In the genomic region with DNA sequence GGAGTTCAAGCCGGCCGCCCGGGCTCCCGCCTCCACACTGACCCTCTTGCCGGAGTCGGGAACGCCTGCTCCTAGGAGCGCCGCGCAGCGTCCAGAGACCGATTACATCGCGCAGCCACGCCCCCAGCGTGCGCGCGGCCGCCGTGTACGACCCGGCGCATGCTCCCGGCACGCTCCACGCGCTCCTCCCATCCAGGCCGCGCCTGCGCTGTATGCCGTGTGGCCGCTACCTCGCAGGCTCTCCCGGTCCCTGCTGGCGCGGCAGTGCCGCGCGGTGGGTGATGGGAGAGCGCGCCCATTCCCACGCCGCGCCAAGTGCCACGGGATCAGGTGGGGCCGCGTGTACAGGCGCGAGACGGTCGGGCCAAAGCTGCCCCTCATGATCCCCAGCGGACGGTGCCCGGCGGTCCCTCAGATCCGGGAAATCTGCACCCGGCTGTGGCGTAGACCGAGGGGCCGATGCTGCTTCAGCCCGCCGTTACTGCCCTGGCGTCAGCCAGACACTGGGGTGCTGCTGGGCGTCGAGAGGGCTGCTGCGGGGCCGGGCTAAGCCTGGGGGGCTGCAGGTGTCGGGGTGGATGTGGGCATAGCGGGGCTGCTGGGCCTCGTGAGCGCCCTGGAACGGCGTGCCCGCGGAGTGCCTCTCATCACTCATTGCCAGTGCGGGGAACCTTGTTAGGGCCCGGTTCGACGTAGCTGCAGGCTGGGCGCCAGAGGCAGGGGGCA, we compare ENCODE assay signal across 8 cellular contexts.
DNase-seq lines count a peak whose midpoint lies in the region; ATAC-seq and TF ChIP-seq lines count a peak whose summit lies in the region.

Gene GNB1L, minus strand, starts transcription at position 97 of the 726 bp plus-strand sequence. CDS start 33,519 bp downstream, outside the sequence.
A gene with protein sequence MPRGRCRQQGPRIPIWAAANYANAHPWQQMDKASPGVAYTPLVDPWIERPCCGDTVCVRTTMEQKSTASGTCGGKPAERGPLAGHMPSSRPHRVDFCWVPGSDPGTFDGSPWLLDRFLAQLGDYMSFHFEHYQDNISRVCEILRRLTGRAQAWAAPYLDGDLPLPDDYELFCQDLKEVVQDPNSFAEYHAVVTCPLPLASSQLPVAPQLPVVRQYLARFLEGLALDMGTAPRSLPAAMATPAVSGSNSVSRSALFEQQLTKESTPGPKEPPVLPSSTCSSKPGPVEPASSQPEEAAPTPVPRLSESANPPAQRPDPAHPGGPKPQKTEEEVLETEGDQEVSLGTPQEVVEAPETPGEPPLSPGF (minus strand): TSS at position 97 of the 726 bp plus-strand sequence. CDS start 2,613 bp downstream, outside the sequence.

- TF ChIP-seq CTCF in 22Rv1 (IDR thresholded peaks at IDR 0.05), result no peak; the same call in 1 of the 2 replicates
- TF ChIP-seq CTCF in astrocyte of the spinal cord (IDR thresholded peaks at IDR 0.05; ENCODE audit: low read depth, low read length), result peak; percentile 19
- peak; percentile 10 for TF ChIP-seq CTCF in retinal pigment epithelial cell (conservative IDR thresholded peaks at IDR 0.05; ENCODE audit: low read depth, low read length)

- H3K27ac ChIP-seq in 22Rv1, result peak within 1 kb of the TSS; percentile 86

- DNase-seq in NCI-H2081 (lab: John Stamatoyannopoulos, UW) (peak; percentile 95 to 97), T1000 (lab: John Stamatoyannopoulos, UW) (peak; percentile 91), astrocyte of the spinal cord (ENCODE audit: low read depth, low spot score) (peak; percentile 98), hypothalamus (lab: John Stamatoyannopoulos, UW) (peak; percentile 55 to 98 (median 92)), retinal pigment epithelial cell (ENCODE audit: low read depth) (peak; percentile 85)

- ATAC-seq in GM18517 (IDR thresholded peaks at IDR 0.05; ENCODE audit: unreplicated experiment), result peak; percentile 81
- peak; percentile 80 for ATAC-seq in HG03039 (IDR thresholded peaks at IDR 0.05; ENCODE audit: unreplicated experiment)

- H3K4me3 ChIP-seq in astrocyte of the spinal cord (ENCODE audit: low read depth, low read length) (peak within 1 kb of the TSS; percentile 94), retinal pigment epithelial cell (ENCODE audit: low read length) (peak within 1 kb of the TSS; percentile 85)

- in situ Hi-C loops in astrocyte of the spinal cord (cut with HindIII; ENCODE audit: low sequenced_read_pairs), result no loop called here

Comparison
In these comparisons a context has a peak if more than half of its experiments do, and no peak if none do; other contexts are left out.
1. Peak in every context shown above with its lines: DNase-seq, ATAC-seq, H3K4me3 ChIP-seq and H3K27ac ChIP-seq.